22 cellular contexts compared by ENCODE assay signal in genomic region chr9:87655731-87656130, GRCh38.
DNase-seq lines count a peak whose midpoint lies in the region; ATAC-seq and TF ChIP-seq lines count a peak whose summit lies in the region.
"Had no signal": no experiment of that assay in that cellular context is flagged by ENCODE, and none has a peak within 500 bp of the region (broad histone marks: within the 10 kb centered on the region; RNA-seq: fewer than 3 reads in every experiment).

No MANE protein-coding gene starts in this region.

- ATAC-seq in T-helper 17 cell (no peak), HG03159 (IDR thresholded peaks at IDR 0.05; ENCODE audit: unreplicated experiment) (no peak), heart left ventricle (no peak)
- ATAC-seq: GM23338, HCT116, HepG2 had no signal

- 92 to 96% (median 93%) methylated on average over 9 of the region's 9 CpGs for WGBS in heart left ventricle, 4 donors

- no peak for DNase-seq in T-helper 17 cell
- DNase-seq in islet precursor cell: peak; percentile 25
- no peak for DNase-seq in progenitor cell of endocrine pancreas (ENCODE audit: low spot score, unreplicated experiment)
- no peak for DNase-seq in GM13977 (ENCODE audit: low spot score)
- DNase-seq in heart left ventricle: no peak
- no peak for DNase-seq in H4 (ENCODE audit: low spot score)
- DNase-seq: CD4-positive, CD25-positive, alpha-beta regulatory T cell; Kasumi-1; NCI-H1436; NCI-H187; NCI-H2081 treated with DMSO at 0.1 percent for 48 hours; NCI-H2171; NCI-H446; NCI-H524 treated with DMSO at 0.1 percent for 48 hours; NCI-H774; SK-N-SH had no signal

- H3K4me3 Mint-ChIP-seq in T-helper 17 cell: no peak overlapping the region
- H3K4me3 Mint-ChIP-seq in dendritic cell treated with granulocyte-macrophage colony-stimulating factor and Interleukin-4, amounts not matched to agents 40 ng/mL and 50 ng/mL, for 4 days: no peak overlapping the region
- no peak overlapping the region for H3K4me3 Mint-ChIP-seq in progenitor cell of endocrine pancreas (ENCODE audit: low read depth)
- H3K4me3 Mint-ChIP-seq: CD4-positive, CD25-positive, alpha-beta regulatory T cell; GM23338 had no signal

- H3K4me1 ChIP-seq in heart left ventricle: peaks cover 0 to 23% (median 0%) of the 10 kb centered on the region in 12 donors
- H3K4me1 ChIP-seq: BLaER1 had no signal

- H3K27me3 Mint-ChIP-seq in T-helper 17 cell: peaks cover 29% of the 10 kb centered on the region
- no peaks in the 10 kb centered on the region for H3K27me3 Mint-ChIP-seq in dendritic cell treated with granulocyte-macrophage colony-stimulating factor and Interleukin-4, amounts not matched to agents 40 ng/mL and 50 ng/mL, for 4 days
- H3K27me3 Mint-ChIP-seq in progenitor cell of endocrine pancreas: no peaks in the 10 kb centered on the region
- H3K27me3 Mint-ChIP-seq: CD4-positive, CD25-positive, alpha-beta regulatory T cell had no signal

- H3K9me3 ChIP-seq in T-helper 17 cell (ENCODE audit: control insufficient read depth, low read length, poor library complexity, severe bottlenecking) (no peaks in the 10 kb centered on the region), heart left ventricle (no peaks in the 10 kb centered on the region)
- H3K9me3 ChIP-seq: BLaER1, SK-N-SH had no signal

- in situ Hi-C loops in GM13977 (cut with MboI; ENCODE audit: low pct_unique_long_range_greater_than_20kb, low sequenced_read_pairs, unreplicated experiment): no loop called here

- intact Hi-C loops in dendritic cell treated with granulocyte-macrophage colony-stimulating factor and Interleukin-4, amounts not matched to agents 40 ng/mL and 50 ng/mL, for 4 days (cut with micrococcal nuclease): no loop called here
- intact Hi-C loops in heart left ventricle (cut with DNase I): loop anchor here in 2 of 10 donors (2.0 to 5.0 kb wide), 2 partner anchors 158 to 317 kb away; partner anchors contain the start of gene DAPK1 (in 1 of the 2)

- no peak overlapping the region for H3K27ac ChIP-seq in heart left ventricle
- H3K27ac ChIP-seq: BLaER1 had no signal

- H3K9me3 Mint-ChIP-seq in dendritic cell treated with granulocyte-macrophage colony-stimulating factor and Interleukin-4, amounts not matched to agents 40 ng/mL and 50 ng/mL, for 4 days: no peaks in the 10 kb centered on the region
- H3K9me3 Mint-ChIP-seq in progenitor cell of endocrine pancreas (ENCODE audit: low read depth): no peaks in the 10 kb centered on the region
- H3K9me3 Mint-ChIP-seq: CD4-positive, CD25-positive, alpha-beta regulatory T cell; GM23338 had no signal

- H3K4me1 Mint-ChIP-seq in T-helper 17 cell (peaks cover 2% of the 10 kb centered on the region), progenitor cell of endocrine pancreas (ENCODE audit: low read depth) (peaks cover 2% of the 10 kb centered on the region)
- peaks cover 65% of the 10 kb centered on the region for H3K4me1 Mint-ChIP-seq in dendritic cell treated with granulocyte-macrophage colony-stimulating factor and Interleukin-4, amounts not matched to agents 40 ng/mL and 50 ng/mL, for 4 days (ENCODE audit: low read depth)
- H3K4me1 Mint-ChIP-seq: CD4-positive, CD25-positive, alpha-beta regulatory T cell had no signal

- TF ChIP-seq POLR2A in heart left ventricle (IDR thresholded peaks at IDR 0.05): no peak

- H3K27me3 ChIP-seq in heart left ventricle: peaks cover 0 to 3% (median 0%) of the 10 kb centered on the region in 9 donors
- H3K27me3 ChIP-seq: BLaER1 had no signal

- H3K36me3 Mint-ChIP-seq in T-helper 17 cell (ENCODE audit: low read depth) (no peaks in the 10 kb centered on the region), progenitor cell of endocrine pancreas (ENCODE audit: insufficient read depth) (peaks cover 36% of the 10 kb centered on the region)
- peaks cover 86% of the 10 kb centered on the region for H3K36me3 Mint-ChIP-seq in dendritic cell treated with granulocyte-macrophage colony-stimulating factor and Interleukin-4, amounts not matched to agents 40 ng/mL and 50 ng/mL, for 4 days (ENCODE audit: low read depth)
- H3K36me3 Mint-ChIP-seq: CD4-positive, CD25-positive, alpha-beta regulatory T cell had no signal

- TF ChIP-seq CTCF in progenitor cell of endocrine pancreas (IDR thresholded peaks at IDR 0.05; ENCODE audit: unreplicated experiment) (no peak), GM13977 (IDR thresholded peaks at IDR 0.05; ENCODE audit: extremely low read depth, insufficient read depth, missing control alignments) (no peak), heart left ventricle (IDR thresholded peaks at IDR 0.05) (no peak)

- H3K4me3 ChIP-seq in heart left ventricle: no peak overlapping the region
- H3K4me3 ChIP-seq: BLaER1, GM23338 had no signal

- H3K36me3 ChIP-seq in heart left ventricle: peaks cover 0 to 9% (median 0%) of the 10 kb centered on the region in 9 donors
- H3K36me3 ChIP-seq: BLaER1 had no signal

- H3K27ac Mint-ChIP-seq in T-helper 17 cell (peak overlapping the region; percentile 3), progenitor cell of endocrine pancreas (peak overlapping the region; percentile 62)
- peak overlapping the region; percentile 74 for H3K27ac Mint-ChIP-seq in dendritic cell treated with granulocyte-macrophage colony-stimulating factor and Interleukin-4, amounts not matched to agents 40 ng/mL and 50 ng/mL, for 4 days
- H3K27ac Mint-ChIP-seq: CD4-positive, CD25-positive, alpha-beta regulatory T cell had no signal

Comparison
In these comparisons a context has a peak if more than half of its experiments do, and no peak if none do; other contexts are left out.
1. H3K27ac Mint-ChIP-seq: peak in every context shown above with its lines; median percentile 74 in dendritic cell treated with granulocyte-macrophage colony-stimulating factor and Interleukin-4, amounts not matched to agents 40 ng/mL and 50 ng/mL, for 4 days; 62 in progenitor cell of endocrine pancreas; 3 in T-helper 17 cell.